In genomic region chr18:79770826-79771225, GRCh38 we compare ENCODE assay signal across 28 cellular contexts. TPM values are rescaled to one million over a fixed set of nuclear protein-coding genes. Genes with fewer than 3 reads are reported as not detected.
A peak's percentile ranks its signal among the peaks of the same experiment; 100 is the strongest.
DNase-seq lines count a peak whose midpoint lies in the region; ATAC-seq, FAIRE-seq and TF ChIP-seq lines count a peak whose summit lies in the region.
"Had no signal": no experiment of that assay in that cellular context is flagged by ENCODE, and none has a peak within 500 bp of the region (broad histone marks: within the 10 kb centered on the region; RNA-seq: fewer than 3 reads in every experiment).

No MANE protein-coding gene starts in this region.

- H3K27me3 ChIP-seq in K562 (ENCODE audit: control insufficient read depth in 2 of 2, insufficient read depth in 2 of 2, low read length in 2 of 2): peaks cover 13 to 53% of the 10 kb centered on the region in 2 experiments
- peaks cover 3% of the 10 kb centered on the region for H3K27me3 ChIP-seq in osteoblast (ENCODE audit: insufficient read depth, low read length)
- no peaks in the 10 kb centered on the region for H3K27me3 ChIP-seq in aorta (ENCODE audit: control insufficient read depth in 1 of 2, insufficient read depth in 2 of 2, low read length in 1 of 2)
- H3K27me3 ChIP-seq in foreskin keratinocyte: peaks cover 2% of the 10 kb centered on the region

- no peak overlapping the region for H3K9ac ChIP-seq in K562 (ENCODE audit: insufficient read depth in 1 of 2, low read depth in 2 of 2, low read length in 2 of 2)

- H4K20me1 ChIP-seq in K562 (replicated peaks; ENCODE audit: control insufficient read depth, insufficient read depth, low read length) (no peaks in the 10 kb centered on the region), osteoblast (ENCODE audit: insufficient read depth, low read length) (no peaks in the 10 kb centered on the region)

- peak; percentile 2 for DNase-seq in activated CD8-positive, alpha-beta memory T cell treated with anti-CD3 and anti-CD28 coated beads, Interleukin-2, amount 50 U/mL, for 4 hours
- no peak for DNase-seq in activated CD8-positive, alpha-beta memory T cell treated with anti-CD3 and anti-CD28 coated beads for 24 hours
- DNase-seq in K562 (ENCODE audit: extremely low read depth in 1 of 4, low spot score in 3 of 4) (no peak), osteoblast (ENCODE audit: insufficient read length, low spot score, missing footprints) (peak; percentile 25), aorta (peak; percentile 3 to 33), foreskin keratinocyte (no peak), AML-193 (lab: John Stamatoyannopoulos, UW) (no peak)
- DNase-seq: 8988T; ACHN; CD4-positive, CD25-positive, alpha-beta regulatory T cell; DMS79 treated with DMSO at 0.1 percent for 48 hours; GF-D8; GOT3; HCEC 1CT; NCI-H1092; NCI-H1417 treated with DMSO at 0.1 percent for 48 hours; NCI-H1694 treated with DMSO at 0.1 percent for 48 hours; NCI-H2081 treated with DMSO at 0.1 percent for 48 hours; NCI-H2171; NCI-H226; NCI-H510A; NCI-H69; SHP77 treated with DMSO at 0.1 percent for 48 hours had no signal

- CTCF ChIA-PET in K562 (lab: Yijun Ruan, JAX; ENCODE audit: low intra/inter-chr PET ratio): no interaction called here

- H3K4me3 ChIP-seq in K562 (no peak overlapping the region), osteoblast (ENCODE audit: insufficient read depth, low read length) (no peak overlapping the region), aorta (ENCODE audit: low read length in 2 of 2) (no peak overlapping the region)

- H3K36me3 ChIP-seq in K562 (ENCODE audit: control insufficient read depth, insufficient read depth, low read length): no peaks in the 10 kb centered on the region
- H3K36me3 ChIP-seq in osteoblast (ENCODE audit: insufficient read depth, low read length): no peaks in the 10 kb centered on the region
- H3K36me3 ChIP-seq in aorta (ENCODE audit: control insufficient read depth in 1 of 2, insufficient read depth in 2 of 2, low read length in 1 of 2): no peaks in the 10 kb centered on the region

- no peak overlapping the region for H3K27ac ChIP-seq in K562 (ENCODE audit: extremely low read depth, low read depth, low read length)
- no peak overlapping the region for H3K27ac ChIP-seq in osteoblast (ENCODE audit: low read depth, low read length)
- H3K27ac ChIP-seq in aorta (ENCODE audit: low read depth in 1 of 2, low read length in 2 of 2): no peak overlapping the region
- no peak overlapping the region for H3K27ac ChIP-seq in foreskin keratinocyte
- H3K27ac ChIP-seq: RWPE1 had no signal

- TF ChIP-seq RAD21 in K562 (CRISPR knock-in tag; conservative IDR thresholded peaks at IDR 0.05 in 1 of 2, IDR thresholded peaks at IDR 0.05 in 1 of 2): no peak

- no peak for TF ChIP-seq POLR2A in K562 (conservative IDR thresholded peaks at IDR 0.05)

- no peak for TF ChIP-seq CTCF in K562 (IDR thresholded peaks at IDR 0.05 in 2 of 3, conservative IDR thresholded peaks at IDR 0.05 in 1 of 3; ENCODE audit: insufficient read depth in 2 of 3, low read depth in 1 of 3, low read length in 3 of 3)
- TF ChIP-seq CTCF in osteoblast (IDR thresholded peaks at IDR 0.05; ENCODE audit: extremely low read depth, low read depth, low read length): no peak
- TF ChIP-seq CTCF in foreskin keratinocyte (conservative IDR thresholded peaks at IDR 0.05): no peak

- ATAC-seq in K562: no peak
- ATAC-seq in aorta (ENCODE audit: low FRiP score): no peak
- ATAC-seq in HG02884 (IDR thresholded peaks at IDR 0.05; ENCODE audit: unreplicated experiment): no peak
- no peak for ATAC-seq in foreskin keratinocyte

- FAIRE-seq in K562 (lab: Jason Lieb, UNC): no peak
- FAIRE-seq: GM12891 had no signal

- H2AFZ ChIP-seq in K562 (ENCODE audit: low read depth, low read length): no peak overlapping the region
- no peak overlapping the region for H2AFZ ChIP-seq in osteoblast (ENCODE audit: low read length)

- H3K4me2 ChIP-seq in K562 (ENCODE audit: insufficient read depth, low read length) (no peak overlapping the region), osteoblast (ENCODE audit: insufficient read depth, low read length) (no peak overlapping the region)

- WGBS in K562 (ENCODE audit: insufficient coverage, low coverage, missing lambda C conversion rate): 0% methylated on average over 2 of the region's 24 CpGs
- 79 to 82% methylated on average over 20 to 24 of the region's 24 CpGs for WGBS in aorta, 2 donors

- no peaks in the 10 kb centered on the region for H3K4me1 ChIP-seq in K562 (replicated peaks in 1 of 2; ENCODE audit: control insufficient read depth in 2 of 2, insufficient read depth in 2 of 2, low read length in 2 of 2)
- peaks cover 3% of the 10 kb centered on the region for H3K4me1 ChIP-seq in osteoblast (ENCODE audit: insufficient read depth, low read length)
- H3K4me1 ChIP-seq in aorta (ENCODE audit: control insufficient read depth in 1 of 2, insufficient read depth in 2 of 2, low read length in 2 of 2): no peaks in the 10 kb centered on the region
- H3K4me1 ChIP-seq in foreskin keratinocyte: no peaks in the 10 kb centered on the region

- no peaks in the 10 kb centered on the region for H3K79me2 ChIP-seq in K562 (ENCODE audit: control insufficient read depth, insufficient read depth, low read length)
- no peaks in the 10 kb centered on the region for H3K79me2 ChIP-seq in osteoblast (ENCODE audit: insufficient read depth, low read length)

- H3K9me1 ChIP-seq in K562 (ENCODE audit: control insufficient read depth, insufficient read depth, low read length): no peaks in the 10 kb centered on the region

- H3K9me3 ChIP-seq in K562 (replicated peaks; ENCODE audit: control insufficient read depth, insufficient read depth, low read depth, low read length) (no peaks in the 10 kb centered on the region), osteoblast (ENCODE audit: low read depth, low read length) (peaks cover 2% of the 10 kb centered on the region), aorta (ENCODE audit: control insufficient read depth, low read length) (peaks cover 12% of the 10 kb centered on the region)

- no TSS peak for BruUV-seq in K562 (replicated peaks; lab: Mats Ljungman, UMichigan)

- in situ Hi-C loops in K562 (cut with MboI): no loop called here

- POLR2A ChIA-PET in K562 (lab: Yijun Ruan, JAX): no interaction called here

- TF ChIP-seq EP300 in K562 (IDR thresholded peaks at IDR 0.05; ENCODE audit: low read length): no peak

- intact Hi-C loops in K562 (cut with micrococcal nuclease): no loop called here
- intact Hi-C loops in aorta (cut with DNase I): no loop called here

TF ChIP-seq in K562, 482 proteins besides CTCF, POLR2A, EP300 and RAD21 (continues in another document):
- TF ChIP-seq ZNF695 (CRISPR knock-in tag; IDR thresholded peaks at IDR 0.05) (no peak), ZNF263 (CRISPR knock-in tag; IDR thresholded peaks at IDR 0.05; ENCODE audit: borderline replicate concordance) (0 out of 2 replicates have a peak, but pooled peaks have one; percentile 36)

RNA-seq across cellular contexts. Expression of gene KCNG2, which starts 26.9 kb away (rescaled TPM):
- total RNA-seq in K562 (2011; cell fraction: chromatin; rRNA removed; ENCODE audit: low replicate concordance): not detected in 2 replicates
- not detected in 2 replicates for total RNA-seq in K562 (2011; cell fraction: nucleolus; rRNA removed)
- total RNA-seq in K562 (2011; cell fraction: nucleoplasm; rRNA removed): not detected in 2 replicates
- total RNA-seq in K562 (2014; rRNA removed): not detected in 2 replicates
- total RNA-seq in K562 (2014; rRNA removed; fragmentation: Illumina TruSeq; extraction: Trizol): not detected in 2 replicates
- not detected in 2 replicates for total RNA-seq in K562 (2015; rRNA removed; fragmentation: Illumina TruSeq; extraction: Trizol)
- not detected in 2 replicates for total RNA-seq in K562 (2021)
- polyA plus RNA-seq in K562 (2011; rRNA removed): not detected in 2 replicates
- not detected in 2 replicates for polyA plus RNA-seq in K562 (2011; cell fraction: cytosol; rRNA removed)
- polyA plus RNA-seq in K562 (2011; cell fraction: nucleus; rRNA removed): not detected in 2 replicates
- not detected in 2 replicates for polyA plus RNA-seq in K562 (2012)
- polyA plus RNA-seq in K562 (2014; fragmentation: Illumina TruSeq; extraction: Trizol): not detected in 2 replicates
- polyA plus RNA-seq in K562 (2014; fragmentation: Nextera tagmentation; extraction: Ambion mirVana): not detected
- polyA plus RNA-seq in K562 (2014; rRNA removed): not detected in 2 replicates
- not detected in 2 replicates for polyA minus RNA-seq in K562 (2011; rRNA and poly(A)+ RNA removed)
- polyA minus RNA-seq in K562 (2011; cell fraction: cytosol; rRNA and poly(A)+ RNA removed): not detected in 2 replicates
- not detected in 2 replicates for polyA minus RNA-seq in K562 (2011; cell fraction: nucleus; rRNA and poly(A)+ RNA removed)
- total RNA-seq in osteoblast: not detected in 2 replicates
- total RNA-seq in aorta: 1 to 10 TPM in 1 of 2 donors, under 1 TPM in 1; 0.23 to 1.1 TPM
- not detected for polyA plus RNA-seq in aorta
- total RNA-seq in foreskin keratinocyte: not detected in 2 replicates
- polyA plus RNA-seq in foreskin keratinocyte: not detected in 2 replicates
- total RNA-seq: CD4-positive, CD25-positive, alpha-beta regulatory T cell had no signal
- polyA plus RNA-seq: BJ; CD4-positive, CD25-positive, alpha-beta regulatory T cell; IgD-negative memory B cell had no signal

Comparison
In these comparisons a context has a peak if more than half of its experiments do, and no peak if none do; other contexts are left out.
1. DNase-seq: peak in activated CD8-positive, alpha-beta memory T cell treated with anti-CD3 and anti-CD28 coated beads, Interleukin-2, amount 50 U/mL, for 4 hours (single experiment), osteoblast (single experiment) and aorta (2 of 2); none in activated CD8-positive, alpha-beta memory T cell treated with anti-CD3 and anti-CD28 coated beads for 24 hours (single experiment), K562 (0 of 4), foreskin keratinocyte (0 of 2) and AML-193 (0 of 2).